10 cellular contexts compared by ENCODE assay signal in the genomic region with DNA sequence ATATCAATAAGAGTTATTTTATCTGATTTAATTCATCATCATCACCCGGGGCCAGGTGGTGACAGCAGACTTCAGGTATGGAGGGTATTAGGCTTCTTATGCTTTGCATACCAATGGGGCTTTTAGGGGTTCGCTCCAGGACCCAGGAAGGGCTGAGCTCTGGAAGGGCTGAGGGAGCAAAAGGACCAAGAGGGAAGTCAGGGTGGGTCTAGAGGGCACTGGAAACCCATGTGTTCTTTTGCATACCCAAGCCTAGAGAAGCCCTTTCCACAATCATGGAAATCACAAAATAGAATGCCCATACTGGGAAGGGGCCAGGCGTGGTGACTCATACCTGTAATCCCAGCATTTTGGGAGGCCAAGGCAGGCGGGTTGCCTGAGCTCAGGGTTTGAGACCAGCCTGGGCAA. TPM values are rescaled to one million over a fixed set of nuclear protein-coding genes. Genes with fewer than 3 reads are reported as not detected.
DNase-seq lines count a peak whose midpoint lies in the region; ATAC-seq and TF ChIP-seq lines count a peak whose summit lies in the region.
"Had no signal": no experiment of that assay in that cellular context is flagged by ENCODE, and none has a peak within 500 bp of the region (broad histone marks: within the 10 kb centered on the region; RNA-seq: fewer than 3 reads in every experiment).

No MANE protein-coding gene starts in this region.

- peak overlapping the region; percentile 77 to 95; a peak in 3 of 4 replicates for H3K27ac ChIP-seq in SK-N-SH (ENCODE audit: low read depth in 2 of 2, low read length in 1 of 2)
- peak overlapping the region; percentile 55 for H3K27ac ChIP-seq in duodenal mucosa (ENCODE audit: low read depth, low read length)
- H3K27ac ChIP-seq in muscle layer of duodenum (ENCODE audit: low read length) = peak overlapping the region; percentile 88
- H3K27ac ChIP-seq in upper lobe of left lung = peak overlapping the region; percentile 68 to 88 (median 76)

- no peaks in the 10 kb centered on the region for H3K79me2 ChIP-seq in SK-N-SH (ENCODE audit: insufficient read depth)

- H3K36me3 ChIP-seq in SK-N-SH (replicated peaks in 1 of 2; ENCODE audit: control insufficient read depth in 1 of 2, insufficient read depth in 2 of 2, low read length in 1 of 2) (no peaks in the 10 kb centered on the region), duodenal mucosa (ENCODE audit: control insufficient read depth in 1 of 2, insufficient read depth in 2 of 2, low read length in 2 of 2) (no peaks in the 10 kb centered on the region), muscle layer of duodenum (ENCODE audit: control insufficient read depth in 1 of 2, insufficient read depth in 2 of 2, low read length in 2 of 2) (no peaks in the 10 kb centered on the region), upper lobe of left lung (no peaks in the 10 kb centered on the region)

- peaks cover 28% of the 10 kb centered on the region for H3F3A ChIP-seq in SK-N-SH (replicated peaks; ENCODE audit: insufficient read depth)

- no peaks in the 10 kb centered on the region for H3K9me2 ChIP-seq in SK-N-SH

- TF ChIP-seq POLR2A in upper lobe of left lung (IDR thresholded peaks at IDR 0.05) = no peak

- DNase-seq in SK-N-SH = no peak
- no peak for DNase-seq in upper lobe of left lung
- DNase-seq in NCI-H82 treated with DMSO at 0.1 percent for 48 hours (lab: John Stamatoyannopoulos, UW; ENCODE audit: unreplicated experiment) = no peak
- no peak for DNase-seq in activated T-cell treated with anti-CD3 and anti-CD28 coated beads, Interleukin-2, amount 50 U/mL, for 48 hours
- DNase-seq: foreskin melanocyte, NCI-H187 treated with DMSO at 0.1 percent for 48 hours had no signal

- H3K9me3 ChIP-seq in SK-N-SH (no peaks in the 10 kb centered on the region), duodenal mucosa (ENCODE audit: control insufficient read depth in 1 of 2, low read length in 2 of 2) (no peaks in the 10 kb centered on the region), muscle layer of duodenum (ENCODE audit: control insufficient read depth in 1 of 2, low read length in 2 of 2) (no peaks in the 10 kb centered on the region), upper lobe of left lung (no peaks in the 10 kb centered on the region)

- H4K20me1 ChIP-seq in SK-N-SH (ENCODE audit: insufficient read depth) = no peaks in the 10 kb centered on the region

- H3K9ac ChIP-seq in SK-N-SH = peak overlapping the region; percentile 24; the same call in 1 of the 2 replicates
- H3K9ac ChIP-seq in duodenal mucosa (ENCODE audit: low read depth in 1 of 2, low read length in 2 of 2) = no peak overlapping the region

- no peaks in the 10 kb centered on the region for H3K27me3 ChIP-seq in SK-N-SH (ENCODE audit: insufficient read depth)
- H3K27me3 ChIP-seq in duodenal mucosa (ENCODE audit: control insufficient read depth in 1 of 2, insufficient read depth in 2 of 2, low read length in 2 of 2) = no peaks in the 10 kb centered on the region
- no peaks in the 10 kb centered on the region for H3K27me3 ChIP-seq in muscle layer of duodenum (ENCODE audit: low read depth, low read length)
- no peaks in the 10 kb centered on the region for H3K27me3 ChIP-seq in upper lobe of left lung

- TF ChIP-seq EP300 in SK-N-SH (IDR thresholded peaks at IDR 0.05; ENCODE audit: borderline replicate concordance in 1 of 2, low read depth in 1 of 2, low read length in 1 of 2) = no peak
- TF ChIP-seq EP300 in upper lobe of left lung (IDR thresholded peaks at IDR 0.05) = no peak

- H3K4me3 ChIP-seq in SK-N-SH (ENCODE audit: low read depth in 2 of 2, low read length in 1 of 2) (no peak overlapping the region), duodenal mucosa (ENCODE audit: low read depth in 1 of 2, low read length in 2 of 2) (no peak overlapping the region), muscle layer of duodenum (ENCODE audit: low read depth in 1 of 2, low read length in 2 of 2) (no peak overlapping the region), upper lobe of left lung (no peak overlapping the region)

- POLR2A ChIA-PET in SK-N-SH (lab: Yijun Ruan, JAX) = no interaction called here

- 80% methylated on average over 4 of the region's 4 CpGs for WGBS in SK-N-SH (ENCODE audit: low lambda C conversion rate)
- 88 to 91% methylated on average over 4 of the region's 4 CpGs for WGBS in upper lobe of left lung, 2 donors

- CTCF ChIA-PET in SK-N-SH (lab: Yijun Ruan, JAX) = interaction anchor here (2.5 to 3.4 kb wide), 2 partner anchors 10 to 26 kb away, joined by 11 to 19 read pairs; no protein-coding TSS in a partner anchor

- TF ChIP-seq RAD21 in SK-N-SH (IDR thresholded peaks at IDR 0.05; ENCODE audit: low read length) = no peak

- ATAC-seq in SK-N-SH treated with all-trans-retinoic acid at 6 μM for 48 hours (no peak), upper lobe of left lung (ENCODE audit: low FRiP score in 2 of 2) (no peak)
- no peak for ATAC-seq in activated CD4-positive, CD25-positive, alpha-beta regulatory T cell treated with anti-CD3 and anti-CD28 coated beads, Interleukin-2, amount 50 U/mL, for 24 hours

- H3K4me1 ChIP-seq in SK-N-SH (ENCODE audit: control insufficient read depth in 1 of 2, insufficient read depth in 2 of 2, low read depth in 1 of 2, low read length in 1 of 2) (peaks cover 0 to 27% of the 10 kb centered on the region in 2 experiments; a peak in 2 of 4 replicates), duodenal mucosa (ENCODE audit: control insufficient read depth in 1 of 2, insufficient read depth in 2 of 2, low read length in 2 of 2) (peaks cover 10 to 16% of the 10 kb centered on the region in 2 donors), muscle layer of duodenum (ENCODE audit: control insufficient read depth in 1 of 2, insufficient read depth in 2 of 2, low read length in 2 of 2) (peaks cover 13 to 22% of the 10 kb centered on the region in 2 donors), upper lobe of left lung (peaks cover 15 to 32% (median 28%) of the 10 kb centered on the region in 4 donors)

- TF ChIP-seq CTCF in SK-N-SH (IDR thresholded peaks at IDR 0.05) (no peak), upper lobe of left lung (IDR thresholded peaks at IDR 0.05) (no peak)

- H2AFZ ChIP-seq in SK-N-SH (ENCODE audit: low read depth) = 0 out of 2 replicates have a peak overlapping the region, but pooled peaks have one; percentile 26

- peak overlapping the region; percentile 39; the same call in 1 of the 2 replicates for H3K4me2 ChIP-seq in SK-N-SH

TF ChIP-seq in SK-N-SH, 30 proteins besides CTCF, POLR2A, EP300 and RAD21:
- no peak for TF ChIP-seq RCOR1 (IDR thresholded peaks at IDR 0.05; ENCODE audit: low read length)
- no peak for TF ChIP-seq FOSL2 (IDR thresholded peaks at IDR 0.05; ENCODE audit: borderline replicate concordance, low read depth)
- TF ChIP-seq TAF1 (IDR thresholded peaks at IDR 0.05; ENCODE audit: borderline replicate concordance, low read depth, low read length) = no peak
- no peak for TF ChIP-seq SMC3 (IDR thresholded peaks at IDR 0.05; ENCODE audit: low read depth, low read length)
- TF ChIP-seq ELF1 (IDR thresholded peaks at IDR 0.05) = no peak
- TF ChIP-seq, protein P1, sequence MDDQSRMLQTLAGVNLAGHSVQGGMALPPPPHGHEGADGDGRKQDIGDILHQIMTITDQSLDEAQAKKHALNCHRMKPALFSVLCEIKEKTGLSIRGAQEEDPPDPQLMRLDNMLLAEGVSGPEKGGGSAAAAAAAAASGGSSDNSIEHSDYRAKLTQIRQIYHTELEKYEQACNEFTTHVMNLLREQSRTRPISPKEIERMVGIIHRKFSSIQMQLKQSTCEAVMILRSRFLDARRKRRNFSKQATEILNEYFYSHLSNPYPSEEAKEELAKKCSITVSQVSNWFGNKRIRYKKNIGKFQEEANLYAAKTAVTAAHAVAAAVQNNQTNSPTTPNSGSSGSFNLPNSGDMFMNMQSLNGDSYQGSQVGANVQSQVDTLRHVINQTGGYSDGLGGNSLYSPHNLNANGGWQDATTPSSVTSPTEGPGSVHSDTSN (IDR thresholded peaks at IDR 0.05) = no peak
- TF ChIP-seq SIN3A (IDR thresholded peaks at IDR 0.05; ENCODE audit: borderline replicate concordance, low read depth, low read length) = no peak
- no peak for TF ChIP-seq RXRA (IDR thresholded peaks at IDR 0.05; ENCODE audit: borderline replicate concordance, low read depth)
- no peak for TF ChIP-seq FOXJ3 (CRISPR knock-in tag; IDR thresholded peaks at IDR 0.05)
- TF ChIP-seq RFX5 (IDR thresholded peaks at IDR 0.05; ENCODE audit: low read length) = no peak

TF ChIP-seq in SK-N-SH treated with all-trans-retinoic acid at 6 μM for 48 hours, 23 proteins besides CTCF, POLR2A, EP300 and RAD21 (continues in another document):
- TF ChIP-seq, protein P2, sequence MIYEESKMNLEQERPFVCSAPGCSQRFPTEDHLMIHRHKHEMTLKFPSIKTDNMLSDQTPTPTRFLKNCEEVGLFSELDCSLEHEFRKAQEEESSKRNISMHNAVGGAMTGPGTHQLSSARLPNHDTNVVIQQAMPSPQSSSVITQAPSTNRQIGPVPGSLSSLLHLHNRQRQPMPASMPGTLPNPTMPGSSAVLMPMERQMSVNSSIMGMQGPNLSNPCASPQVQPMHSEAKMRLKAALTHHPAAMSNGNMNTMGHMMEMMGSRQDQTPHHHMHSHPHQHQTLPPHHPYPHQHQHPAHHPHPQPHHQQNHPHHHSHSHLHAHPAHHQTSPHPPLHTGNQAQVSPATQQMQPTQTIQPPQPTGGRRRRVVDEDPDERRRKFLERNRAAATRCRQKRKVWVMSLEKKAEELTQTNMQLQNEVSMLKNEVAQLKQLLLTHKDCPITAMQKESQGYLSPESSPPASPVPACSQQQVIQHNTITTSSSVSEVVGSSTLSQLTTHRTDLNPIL (CRISPR knock-in tag; IDR thresholded peaks at IDR 0.05; ENCODE audit: low read depth) = no peak
- TF ChIP-seq CSDC2 (CRISPR knock-in tag; IDR thresholded peaks at IDR 0.05) (no peak), GLIS3 (CRISPR knock-in tag; IDR thresholded peaks at IDR 0.05) (no peak)

RNA-seq across cellular contexts. Expression of a gene that starts 30.9 kb away (rescaled TPM):
- 147 and 190 TPM in 2 replicates for polyA plus RNA-seq in SK-N-SH (2012; rRNA removed)
- polyA plus RNA-seq in SK-N-SH (2012; cell fraction: cytosol; rRNA removed) = 125 and 144 TPM in 2 replicates
- 170 and 281 TPM in 2 replicates for polyA plus RNA-seq in SK-N-SH (2012; cell fraction: nucleus; rRNA removed)
- total RNA-seq in upper lobe of left lung = 100 to 1,000 TPM in 5 of 6 donors, 10 to 100 TPM in 1; 76.5 to 214 (median 133) TPM

RNA-seq across cellular contexts. Expression of a gene that starts 56.1 kb away (rescaled TPM):
- 159 and 200 TPM in 2 replicates for polyA plus RNA-seq in SK-N-SH (2012; rRNA removed)
- 163 and 191 TPM in 2 replicates for polyA plus RNA-seq in SK-N-SH (2012; cell fraction: cytosol; rRNA removed)
- polyA plus RNA-seq in SK-N-SH (2012; cell fraction: nucleus; rRNA removed) = 211 and 277 TPM in 2 replicates
- 10 to 100 TPM in 3 of 6 donors, 1 to 10 TPM in 3; 8.2 to 38.8 (median 12.4) TPM for total RNA-seq in upper lobe of left lung
